In genomic region chr5:10607666-10608442, GRCh38 we compare ENCODE assay signal across 1 cellular context.
A peak's percentile ranks its signal among the peaks of the same experiment; 100 is the strongest.
TF ChIP-seq lines count a peak whose summit lies in the region.

No MANE protein-coding gene starts in this region.

TF ChIP-seq in GM12878, 131 proteins besides CTCF, POLR2A, EP300 and RAD21 (continued from another document):
- TF ChIP-seq NRF1 (conservative IDR thresholded peaks at IDR 0.05; ENCODE audit: low read depth, low read length) (no peak), SUPT20H (IDR thresholded peaks at IDR 0.05; ENCODE audit: borderline replicate concordance, control insufficient read depth, low read depth, low read length) (no peak), BCL11A (IDR thresholded peaks at IDR 0.05; ENCODE audit: low read depth, low read length) (0 out of 2 replicates have a peak, but pooled peaks have one; percentile 54), ZNF622 (IDR thresholded peaks at IDR 0.05) (no peak), MAX (IDR thresholded peaks at IDR 0.05; ENCODE audit: low read depth, low read length) (no peak), WRNIP1 (IDR thresholded peaks at IDR 0.05; ENCODE audit: borderline replicate concordance, low read depth, low read length) (no peak), STAT3 (IDR thresholded peaks at IDR 0.05; ENCODE audit: low read depth, low read length) (no peak), SIN3A (IDR thresholded peaks at IDR 0.05; ENCODE audit: low read depth, low read length) (0 out of 2 replicates have a peak, but pooled peaks have one; percentile 41), SMAD5 (IDR thresholded peaks at IDR 0.05; ENCODE audit: low read depth) (0 out of 2 replicates have a peak, but pooled peaks have one; percentile 26), HCFC1 (IDR thresholded peaks at IDR 0.05; ENCODE audit: low read length) (0 out of 2 replicates have a peak, but pooled peaks have one; percentile 4), PAX5 (IDR thresholded peaks at IDR 0.05; ENCODE audit: borderline replicate concordance, low read depth, low read length) (0 out of 2 replicates have a peak, but pooled peaks have one; percentile 34), MEF2A (IDR thresholded peaks at IDR 0.05; ENCODE audit: insufficient read depth, low read depth, low read length) (peak; percentile 68), CREM (IDR thresholded peaks at IDR 0.05; ENCODE audit: low read depth) (peak; percentile 75), NKRF (conservative IDR thresholded peaks at IDR 0.05) (0 out of 2 replicates have a peak, but pooled peaks have one; percentile 24), RUNX3 (IDR thresholded peaks at IDR 0.05; ENCODE audit: low read length) (peak; percentile 89), ZNF24 (IDR thresholded peaks at IDR 0.05) (0 out of 2 replicates have a peak, but pooled peaks have one; percentile 59), NFXL1 (IDR thresholded peaks at IDR 0.05; ENCODE audit: borderline replicate concordance) (no peak), MLLT1 (IDR thresholded peaks at IDR 0.05) (peak; percentile 32; the same call in 1 of the 2 replicates), RAD51 (IDR thresholded peaks at IDR 0.05) (peak; percentile 19; the same call in 1 of the 2 replicates), FOXK2 (IDR thresholded peaks at IDR 0.05) (no peak), RFX5 (IDR thresholded peaks at IDR 0.05; ENCODE audit: low read depth, low read length) (0 out of 2 replicates have a peak, but pooled peaks have one; percentile 17), ZNF384 (IDR thresholded peaks at IDR 0.05; ENCODE audit: borderline replicate concordance, low read depth, low read length) (0 out of 2 replicates have a peak, but pooled peaks have one; percentile 17), ZNF687 (IDR thresholded peaks at IDR 0.05) (peak; percentile 56; the same call in 1 of the 2 replicates), NFIC (IDR thresholded peaks at IDR 0.05; ENCODE audit: low read depth, low read length) (peak; percentile 3; the same call in 1 of the 2 replicates), MYB (IDR thresholded peaks at IDR 0.05; ENCODE audit: borderline replicate concordance, low read depth, low read length) (no peak), BHLHE40 (IDR thresholded peaks at IDR 0.05; ENCODE audit: borderline replicate concordance in 1 of 2, low read depth in 2 of 2, low read length in 1 of 2) (peak; percentile 97 to 99), DPF2 (IDR thresholded peaks at IDR 0.05) (no peak; the same call in 1 of the 2 replicates), SP1 (IDR thresholded peaks at IDR 0.05; ENCODE audit: low read depth, low read length) (no peak), CBFB (IDR thresholded peaks at IDR 0.05; ENCODE audit: low read depth) (0 out of 2 replicates have a peak, but pooled peaks have one; percentile 21), SMARCA5 (IDR thresholded peaks at IDR 0.05) (peak; percentile 52; the same call in 1 of the 2 replicates), YY1 (IDR thresholded peaks at IDR 0.05; ENCODE audit: low read depth, low read length) (0 out of 2 replicates have a peak, but pooled peaks have one; percentile 30), LARP7 (IDR thresholded peaks at IDR 0.05) (peak; percentile 15; the same call in 1 of the 2 replicates), CREB1 (IDR thresholded peaks at IDR 0.05; ENCODE audit: low read depth) (peak; percentile 41; the same call in 1 of the 2 replicates), TCF12 (IDR thresholded peaks at IDR 0.05; ENCODE audit: low read depth, low read length) (no peak), NR2F1 (conservative IDR thresholded peaks at IDR 0.05) (0 out of 2 replicates have a peak, but pooled peaks have one; percentile 12), BACH1 (IDR thresholded peaks at IDR 0.05; ENCODE audit: borderline replicate concordance) (peak; percentile 80; the same call in 1 of the 2 replicates), POLR2AphosphoS5 (IDR thresholded peaks at IDR 0.05; ENCODE audit: low read length) (peak; percentile 13; the same call in 1 of the 2 replicates), USF2 (IDR thresholded peaks at IDR 0.05; ENCODE audit: borderline replicate concordance, low read depth, low read length) (no peak)
